21 cellular contexts compared by ENCODE assay signal in genomic region chr6:12110523-12111154, GRCh38.
DNase-seq lines count a peak whose midpoint lies in the region; ATAC-seq and TF ChIP-seq lines count a peak whose summit lies in the region.
"Had no signal": no experiment of that assay in that cellular context is flagged by ENCODE, and none has a peak within 500 bp of the region (broad histone marks: within the 10 kb centered on the region; RNA-seq: fewer than 3 reads in every experiment).

No MANE protein-coding gene starts in this region.

- POLR2A ChIA-PET in activated CD8-positive, alpha-beta T cell treated with anti-CD3 and anti-CD28 coated beads for 36 hours (lab: Charles Lee): interaction anchor here (0.6 to 1.4 kb wide), 3 partner anchors 21 to 1097 kb away, joined by 3 read pairs; no protein-coding TSS in a partner anchor

- no peak overlapping the region for H2AFZ ChIP-seq in GM23338

- peaks cover 14% of the 10 kb centered on the region; the same call in 1 of the 2 replicates for H3K79me2 ChIP-seq in GM23338 (replicated peaks; ENCODE audit: insufficient read depth)

- peak overlapping the region in 1 of 2 donors; percentile 5 for H3K4me3 Mint-ChIP-seq in activated T-cell treated with anti-CD3 and anti-CD28 coated beads, Interleukin-2, amount 50 U/mL, for 72 hours
- H3K4me3 Mint-ChIP-seq in GM23338 (no peak overlapping the region), type B pancreatic cell (no peak overlapping the region)
- H3K4me3 Mint-ChIP-seq in activated CD8-positive, alpha-beta T cell treated with anti-CD3 and anti-CD28 coated beads for 36 hours: no peak overlapping the region
- H3K4me3 Mint-ChIP-seq in natural killer cell treated with Interleukin-12 subunit alpha and Interleukin-12 subunit beta and Interleukin-15 and Interleukin-18, amount 100 ng/mL, for 72 hours: peak overlapping the region; percentile 11
- H3K4me3 Mint-ChIP-seq: activated B cell treated with CpG ODN at 0.5 μM for 24 hours, CD14-positive monocyte, mesothelial cell of epicardium had no signal

- H3K4me1 ChIP-seq in GM23338 (ENCODE audit: insufficient read depth) (peaks cover 15% of the 10 kb centered on the region), Peyer's patch (peaks cover 0 to 3% (median 0%) of the 10 kb centered on the region in 4 donors)
- H3K4me1 ChIP-seq: gastrocnemius medialis, tibial nerve had no signal

- peaks cover 53% of the 10 kb centered on the region for H3K4me1 Mint-ChIP-seq in activated T-cell treated with anti-CD3 and anti-CD28 coated beads, Interleukin-2, amount 50 U/mL, for 72 hours (ENCODE audit: low read depth)
- H3K4me1 Mint-ChIP-seq in GM23338 (peaks cover 32% of the 10 kb centered on the region), type B pancreatic cell (ENCODE audit: unreplicated experiment) (peaks cover 8% of the 10 kb centered on the region)
- peaks cover 48% of the 10 kb centered on the region for H3K4me1 Mint-ChIP-seq in activated CD8-positive, alpha-beta T cell treated with anti-CD3 and anti-CD28 coated beads for 36 hours (ENCODE audit: low read depth)
- peaks cover 44 to 49% of the 10 kb centered on the region in 2 donors for H3K4me1 Mint-ChIP-seq in natural killer cell treated with Interleukin-12 subunit alpha and Interleukin-12 subunit beta and Interleukin-15 and Interleukin-18, amount 100 ng/mL, for 72 hours (ENCODE audit: low read depth in 2 of 2)

- CTCF ChIA-PET in activated CD8-positive, alpha-beta T cell treated with anti-CD3 and anti-CD28 coated beads for 36 hours (lab: Charles Lee): no interaction called here

- no peak for TF ChIP-seq POLR2A in Peyer's patch (IDR thresholded peaks at IDR 0.05)

- TF ChIP-seq CTCF in GM23338 (conservative IDR thresholded peaks at IDR 0.05; ENCODE audit: low read depth in 2 of 2): no peak
- no peak for TF ChIP-seq CTCF in activated CD8-positive, alpha-beta T cell treated with anti-CD3 and anti-CD28 coated beads for 36 hours (IDR thresholded peaks at IDR 0.05)
- TF ChIP-seq CTCF in type B pancreatic cell (conservative IDR thresholded peaks at IDR 0.05): no peak
- no peak for TF ChIP-seq CTCF in Peyer's patch (IDR thresholded peaks at IDR 0.05)

- peaks cover 10% of the 10 kb centered on the region; the same call in 1 of the 2 replicates for H3K9me2 ChIP-seq in GM23338 (ENCODE audit: insufficient read depth)

- no peak for DNase-seq in activated T-cell treated with anti-CD3 and anti-CD28 coated beads, Interleukin-2, amount 50 U/mL, for 72 hours
- DNase-seq in activated T-cell treated with anti-CD3 and anti-CD28 coated beads, Interleukin-2, amount 50 U/mL, for 1 hour: no peak
- DNase-seq in GM23338 (ENCODE audit: low spot score) (no peak), type B pancreatic cell (ENCODE audit: extremely low spot score, unreplicated experiment) (no peak), Peyer's patch (no peak)
- no peak for DNase-seq in activated CD8-positive, alpha-beta T cell treated with anti-CD3 and anti-CD28 coated beads for 36 hours
- no peak for DNase-seq in natural killer cell treated with Interleukin-12 subunit alpha and Interleukin-12 subunit beta and Interleukin-15 and Interleukin-18, amount 100 ng/mL, for 72 hours (ENCODE audit: low spot score)
- DNase-seq: activated B cell treated with CpG ODN at 0.5 μM for 24 hours, dorsolateral prefrontal cortex, erythroblast, gastrocnemius medialis, H7, kidney glomerular epithelial cell, NCI-H1048, NCI-H2029, SHP77 had no signal

- no peaks in the 10 kb centered on the region for H3K27me3 Mint-ChIP-seq in activated T-cell treated with anti-CD3 and anti-CD28 coated beads, Interleukin-2, amount 50 U/mL, for 72 hours (ENCODE audit: low read depth)
- H3K27me3 Mint-ChIP-seq in GM23338 (ENCODE audit: insufficient read depth, low read depth, poor library complexity) (peaks cover 5% of the 10 kb centered on the region), type B pancreatic cell (no peaks in the 10 kb centered on the region)
- no peaks in the 10 kb centered on the region for H3K27me3 Mint-ChIP-seq in activated CD8-positive, alpha-beta T cell treated with anti-CD3 and anti-CD28 coated beads for 36 hours
- no peaks in the 10 kb centered on the region for H3K27me3 Mint-ChIP-seq in natural killer cell treated with Interleukin-12 subunit alpha and Interleukin-12 subunit beta and Interleukin-15 and Interleukin-18, amount 100 ng/mL, for 72 hours
- H3K27me3 Mint-ChIP-seq: activated B cell treated with CpG ODN at 0.5 μM for 24 hours had no signal

- ATAC-seq in activated T-cell treated with anti-CD3 and anti-CD28 coated beads, Interleukin-2, amount 50 U/mL, for 72 hours (replicated peaks in 1 of 2): peak; percentile 36 to 48
- ATAC-seq in GM23338 (no peak), GM21381 (IDR thresholded peaks at IDR 0.05; ENCODE audit: unreplicated experiment) (no peak)
- peak; percentile 11 for ATAC-seq in activated CD8-positive, alpha-beta T cell treated with anti-CD3 and anti-CD28 coated beads for 36 hours
- ATAC-seq in natural killer cell treated with Interleukin-12 subunit alpha and Interleukin-12 subunit beta and Interleukin-15 and Interleukin-18, amount 100 ng/mL, for 72 hours: no peak
- ATAC-seq: gastrocnemius medialis had no signal

- H3K27ac ChIP-seq in GM23338 (ENCODE audit: low read depth) (no peak overlapping the region), Peyer's patch (no peak overlapping the region)
- H3K27ac ChIP-seq: dorsolateral prefrontal cortex, gastrocnemius medialis, neutrophil, tibial nerve had no signal

- peaks cover 1 to 4% of the 10 kb centered on the region in 2 donors for H3K9me3 Mint-ChIP-seq in activated T-cell treated with anti-CD3 and anti-CD28 coated beads, Interleukin-2, amount 50 U/mL, for 72 hours
- H3K9me3 Mint-ChIP-seq in GM23338: peaks cover 3% of the 10 kb centered on the region; the same call in 1 of the 3 replicates
- H3K9me3 Mint-ChIP-seq in activated CD8-positive, alpha-beta T cell treated with anti-CD3 and anti-CD28 coated beads for 36 hours: peaks cover 3% of the 10 kb centered on the region
- no peaks in the 10 kb centered on the region for H3K9me3 Mint-ChIP-seq in natural killer cell treated with Interleukin-12 subunit alpha and Interleukin-12 subunit beta and Interleukin-15 and Interleukin-18, amount 100 ng/mL, for 72 hours
- peaks cover 10% of the 10 kb centered on the region for H3K9me3 Mint-ChIP-seq in type B pancreatic cell
- H3K9me3 Mint-ChIP-seq: activated B cell treated with CpG ODN at 0.5 μM for 24 hours had no signal

- intact Hi-C loops in activated CD8-positive, alpha-beta T cell treated with anti-CD3 and anti-CD28 coated beads for 36 hours (cut with micrococcal nuclease): no loop called here

- H3K4me3 ChIP-seq in GM23338 (no peak overlapping the region), Peyer's patch (no peak overlapping the region)
- H3K4me3 ChIP-seq: dorsolateral prefrontal cortex, gastrocnemius medialis, tibial nerve had no signal

- H3K9me3 ChIP-seq in Peyer's patch: no peaks in the 10 kb centered on the region
- H3K9me3 ChIP-seq: gastrocnemius medialis, neutrophil had no signal

- H3K27ac Mint-ChIP-seq in activated T-cell treated with anti-CD3 and anti-CD28 coated beads, Interleukin-2, amount 50 U/mL, for 72 hours: peak overlapping the region; percentile 20
- H3K27ac Mint-ChIP-seq in GM23338: no peak overlapping the region
- H3K27ac Mint-ChIP-seq in activated CD8-positive, alpha-beta T cell treated with anti-CD3 and anti-CD28 coated beads for 36 hours: no peak overlapping the region
- H3K27ac Mint-ChIP-seq in natural killer cell treated with Interleukin-12 subunit alpha and Interleukin-12 subunit beta and Interleukin-15 and Interleukin-18, amount 100 ng/mL, for 72 hours: peak overlapping the region in 1 of 2 donors; percentile 65
- H3K27ac Mint-ChIP-seq in type B pancreatic cell: no peak overlapping the region
- H3K27ac Mint-ChIP-seq: activated B cell treated with CpG ODN at 0.5 μM for 24 hours, CD14-positive monocyte, mesothelial cell of epicardium had no signal

- peaks cover 23 to 30% of the 10 kb centered on the region in 2 donors for H3K36me3 Mint-ChIP-seq in activated T-cell treated with anti-CD3 and anti-CD28 coated beads, Interleukin-2, amount 50 U/mL, for 72 hours (ENCODE audit: insufficient read depth in 2 of 2)
- H3K36me3 Mint-ChIP-seq in GM23338 (ENCODE audit: low read depth) (peaks cover 34% of the 10 kb centered on the region), type B pancreatic cell (peaks cover 31% of the 10 kb centered on the region)
- peaks cover 53% of the 10 kb centered on the region for H3K36me3 Mint-ChIP-seq in activated CD8-positive, alpha-beta T cell treated with anti-CD3 and anti-CD28 coated beads for 36 hours (ENCODE audit: low read depth)
- peaks cover 19% of the 10 kb centered on the region for H3K36me3 Mint-ChIP-seq in natural killer cell treated with Interleukin-12 subunit alpha and Interleukin-12 subunit beta and Interleukin-15 and Interleukin-18, amount 100 ng/mL, for 72 hours

- no peaks in the 10 kb centered on the region for H3K27me3 ChIP-seq in GM23338 (ENCODE audit: insufficient read depth)
- H3K27me3 ChIP-seq in Peyer's patch: no peaks in the 10 kb centered on the region
- H3K27me3 ChIP-seq: dorsolateral prefrontal cortex, gastrocnemius medialis, neutrophil, tibial nerve had no signal

- 0 out of 2 replicates have a peak overlapping the region, but pooled peaks have one; percentile 64 for H3K4me2 ChIP-seq in GM23338

- no peaks in the 10 kb centered on the region for H3F3A ChIP-seq in GM23338 (replicated peaks; ENCODE audit: low read depth)

- H3K36me3 ChIP-seq in GM23338 (ENCODE audit: insufficient read depth) (peaks cover 5% of the 10 kb centered on the region; the same call in 1 of the 2 replicates), Peyer's patch (peaks cover 0 to 5% (median 0%) of the 10 kb centered on the region in 3 donors)

- H4K20me1 ChIP-seq in GM23338 (replicated peaks; ENCODE audit: insufficient read depth): no peaks in the 10 kb centered on the region; the same call in 1 of the 2 replicates

Comparison
In these comparisons a context has a peak if more than half of its experiments do, and no peak if none do; other contexts are left out.
1. ATAC-seq: peak in activated T-cell treated with anti-CD3 and anti-CD28 coated beads, Interleukin-2, amount 50 U/mL, for 72 hours (2 of 2) and activated CD8-positive, alpha-beta T cell treated with anti-CD3 and anti-CD28 coated beads for 36 hours (single experiment); none in GM23338 (single experiment), natural killer cell treated with Interleukin-12 subunit alpha and Interleukin-12 subunit beta and Interleukin-15 and Interleukin-18, amount 100 ng/mL, for 72 hours (0 of 2) and GM21381 (single experiment).